Comparison of ENCODE assay signal across 19 cellular contexts in the genomic region with DNA sequence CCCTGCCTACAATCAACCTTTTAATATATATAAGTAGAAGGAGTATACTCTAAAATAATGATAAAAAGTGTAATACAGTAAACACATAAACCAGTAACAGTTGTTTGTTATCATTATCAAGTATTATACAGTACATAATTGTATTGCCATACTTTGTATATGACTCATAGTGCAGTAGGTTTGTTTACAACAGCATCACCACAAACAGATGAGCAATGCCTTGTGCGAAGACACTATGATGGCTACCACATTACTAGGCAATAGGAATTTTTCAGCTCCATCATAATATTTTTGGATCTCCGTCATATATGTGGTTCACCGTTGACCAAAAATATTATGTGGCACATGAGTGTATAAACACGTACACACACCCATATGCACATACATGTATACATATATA.
A peak's percentile ranks its signal among the peaks of the same experiment; 100 is the strongest.
DNase-seq lines count a peak whose midpoint lies in the region; ATAC-seq and TF ChIP-seq lines count a peak whose summit lies in the region.
"Had no signal": no experiment of that assay in that cellular context is flagged by ENCODE, and none has a peak within 500 bp of the region (broad histone marks: within the 10 kb centered on the region; RNA-seq: fewer than 3 reads in every experiment).

No MANE protein-coding gene starts in this region.

- CTCF ChIA-PET in activated CD4-positive, alpha-beta T cell treated with anti-CD3 and anti-CD28 coated beads, Interleukin-2, amount 10 ng/mL, durations not matched to agents 7 days and 5 days (lab: Charles Lee), result no interaction called here

- no peaks in the 10 kb centered on the region for H3K4me1 ChIP-seq in foreskin keratinocyte
- H3K4me1 ChIP-seq: BLaER1 had no signal

- peaks cover 16% of the 10 kb centered on the region for H3K27me3 ChIP-seq in foreskin keratinocyte
- H3K27me3 ChIP-seq: BLaER1 had no signal

- no peaks in the 10 kb centered on the region for H3K36me3 Mint-ChIP-seq in HFFc6 (ENCODE audit: low read depth)
- no peaks in the 10 kb centered on the region for H3K36me3 Mint-ChIP-seq in activated naive CD8-positive, alpha-beta T cell treated with anti-CD3 and anti-CD28 coated beads, Interleukin-2, amount 50 U/mL, for 24 hours (ENCODE audit: low read depth)
- no peaks in the 10 kb centered on the region for H3K36me3 Mint-ChIP-seq in activated T-cell treated with anti-CD3 and anti-CD28 coated beads, Interleukin-2, amount 50 U/mL, for 4 hours (ENCODE audit: insufficient read depth)
- no peaks in the 10 kb centered on the region for H3K36me3 Mint-ChIP-seq in activated CD4-positive, alpha-beta T cell treated with anti-CD3 and anti-CD28 coated beads, Interleukin-2, amount 10 ng/mL, durations not matched to agents 7 days and 5 days (ENCODE audit: low read depth)
- H3K36me3 Mint-ChIP-seq: CD8-positive, alpha-beta T cell; IgD-negative memory B cell had no signal

- no peak overlapping the region for H3K27ac ChIP-seq in foreskin keratinocyte
- H3K27ac ChIP-seq: BLaER1 had no signal

- POLR2A ChIA-PET in activated CD4-positive, alpha-beta T cell treated with anti-CD3 and anti-CD28 coated beads, Interleukin-2, amount 10 ng/mL, durations not matched to agents 7 days and 5 days (lab: Charles Lee), result no interaction called here

- no peaks in the 10 kb centered on the region for H3K9me3 Mint-ChIP-seq in HFFc6
- H3K9me3 Mint-ChIP-seq in activated naive CD8-positive, alpha-beta T cell treated with anti-CD3 and anti-CD28 coated beads, Interleukin-2, amount 50 U/mL, for 24 hours, result no peaks in the 10 kb centered on the region
- no peaks in the 10 kb centered on the region for H3K9me3 Mint-ChIP-seq in activated T-cell treated with anti-CD3 and anti-CD28 coated beads, Interleukin-2, amount 50 U/mL, for 4 hours
- H3K9me3 Mint-ChIP-seq in activated CD4-positive, alpha-beta T cell treated with anti-CD3 and anti-CD28 coated beads, Interleukin-2, amount 10 ng/mL, durations not matched to agents 7 days and 5 days, result no peaks in the 10 kb centered on the region
- H3K9me3 Mint-ChIP-seq: CD8-positive, alpha-beta T cell; IgD-negative memory B cell had no signal

- peaks cover 1% of the 10 kb centered on the region; the same call in 1 of the 2 replicates for H3K27me3 Mint-ChIP-seq in HFFc6 (ENCODE audit: insufficient read depth)
- no peaks in the 10 kb centered on the region for H3K27me3 Mint-ChIP-seq in activated naive CD8-positive, alpha-beta T cell treated with anti-CD3 and anti-CD28 coated beads, Interleukin-2, amount 50 U/mL, for 24 hours
- no peaks in the 10 kb centered on the region for H3K27me3 Mint-ChIP-seq in activated T-cell treated with anti-CD3 and anti-CD28 coated beads, Interleukin-2, amount 50 U/mL, for 4 hours (ENCODE audit: low read depth)
- H3K27me3 Mint-ChIP-seq in activated CD4-positive, alpha-beta T cell treated with anti-CD3 and anti-CD28 coated beads, Interleukin-2, amount 10 ng/mL, durations not matched to agents 7 days and 5 days, result peaks cover 13% of the 10 kb centered on the region
- H3K27me3 Mint-ChIP-seq: IgD-negative memory B cell had no signal

- no peaks in the 10 kb centered on the region for H3K4me1 Mint-ChIP-seq in HFFc6 (ENCODE audit: low read depth)
- no peaks in the 10 kb centered on the region for H3K4me1 Mint-ChIP-seq in activated naive CD8-positive, alpha-beta T cell treated with anti-CD3 and anti-CD28 coated beads, Interleukin-2, amount 50 U/mL, for 24 hours
- no peaks in the 10 kb centered on the region for H3K4me1 Mint-ChIP-seq in activated T-cell treated with anti-CD3 and anti-CD28 coated beads, Interleukin-2, amount 50 U/mL, for 4 hours (ENCODE audit: low read depth)
- H3K4me1 Mint-ChIP-seq in activated CD4-positive, alpha-beta T cell treated with anti-CD3 and anti-CD28 coated beads, Interleukin-2, amount 10 ng/mL, durations not matched to agents 7 days and 5 days, result no peaks in the 10 kb centered on the region

- peak; percentile 80 for ATAC-seq in foreskin keratinocyte
- ATAC-seq in activated naive CD8-positive, alpha-beta T cell treated with anti-CD3 and anti-CD28 coated beads, Interleukin-2, amount 50 U/mL, for 24 hours, result no peak
- ATAC-seq in activated T-cell treated with anti-CD3 and anti-CD28 coated beads, Interleukin-2, amount 50 U/mL, for 4 hours, result no peak
- ATAC-seq: CD8-positive, alpha-beta T cell; T-helper 17 cell had no signal

- no peak overlapping the region for H3K27ac Mint-ChIP-seq in HFFc6
- H3K27ac Mint-ChIP-seq in activated naive CD8-positive, alpha-beta T cell treated with anti-CD3 and anti-CD28 coated beads, Interleukin-2, amount 50 U/mL, for 24 hours, result no peak overlapping the region
- H3K27ac Mint-ChIP-seq in activated CD4-positive, alpha-beta T cell treated with anti-CD3 and anti-CD28 coated beads, Interleukin-2, amount 10 ng/mL, durations not matched to agents 7 days and 5 days, result no peak overlapping the region
- H3K27ac Mint-ChIP-seq: CD8-positive, alpha-beta T cell; IgD-negative memory B cell; T-helper 17 cell had no signal

- no peak overlapping the region for H3K4me3 Mint-ChIP-seq in HFFc6
- H3K4me3 Mint-ChIP-seq in activated naive CD8-positive, alpha-beta T cell treated with anti-CD3 and anti-CD28 coated beads, Interleukin-2, amount 50 U/mL, for 24 hours, result no peak overlapping the region
- no peak overlapping the region for H3K4me3 Mint-ChIP-seq in activated T-cell treated with anti-CD3 and anti-CD28 coated beads, Interleukin-2, amount 50 U/mL, for 4 hours
- H3K4me3 Mint-ChIP-seq in activated CD4-positive, alpha-beta T cell treated with anti-CD3 and anti-CD28 coated beads, Interleukin-2, amount 10 ng/mL, durations not matched to agents 7 days and 5 days, result no peak overlapping the region
- H3K4me3 Mint-ChIP-seq: CD8-positive, alpha-beta T cell; IgD-negative memory B cell; T-helper 17 cell had no signal

- no peak for TF ChIP-seq CTCF in HFFc6 (IDR thresholded peaks at IDR 0.05)
- no peak for TF ChIP-seq CTCF in foreskin keratinocyte (conservative IDR thresholded peaks at IDR 0.05)

- peak; percentile 30 for DNase-seq in EL
- peak; percentile 61 for DNase-seq in HFFc6
- DNase-seq in SW480 (ENCODE audit: low spot score), result peak; percentile 92
- no peak for DNase-seq in foreskin keratinocyte
- DNase-seq in activated naive CD8-positive, alpha-beta T cell treated with anti-CD3 and anti-CD28 coated beads, Interleukin-2, amount 50 U/mL, for 24 hours, result no peak
- no peak for DNase-seq in activated T-cell treated with anti-CD3 and anti-CD28 coated beads, Interleukin-2, amount 50 U/mL, for 4 hours
- no peak for DNase-seq in NCI-H510A treated with DMSO at 0.1 percent for 48 hours (lab: John Stamatoyannopoulos, UW)
- DNase-seq in activated CD4-positive, alpha-beta T cell treated with anti-CD3 and anti-CD28 coated beads, Interleukin-2, amount 10 ng/mL, durations not matched to agents 7 days and 5 days, result no peak
- DNase-seq: CD8-positive, alpha-beta T cell; DMS79 treated with DMSO at 0.1 percent for 48 hours; GF-D8; NCI-H1436; NCI-H2029; NCI-H2171; NCI-H524; SIG-M5; T-helper 17 cell had no signal

Comparison
In these comparisons a context has a peak if more than half of its experiments do, and no peak if none do; other contexts are left out.
1. DNase-seq: peak in EL (single experiment), HFFc6 (single experiment) and SW480 (single experiment); none in foreskin keratinocyte (0 of 2), activated naive CD8-positive, alpha-beta T cell treated with anti-CD3 and anti-CD28 coated beads, Interleukin-2, amount 50 U/mL, for 24 hours (single experiment), activated T-cell treated with anti-CD3 and anti-CD28 coated beads, Interleukin-2, amount 50 U/mL, for 4 hours (single experiment), NCI-H510A treated with DMSO at 0.1 percent for 48 hours (single experiment) and activated CD4-positive, alpha-beta T cell treated with anti-CD3 and anti-CD28 coated beads, Interleukin-2, amount 10 ng/mL, durations not matched to agents 7 days and 5 days (single experiment).